In genomic region chr1:156390409-156391144, GRCh38 we compare ENCODE assay signal across 18 cellular contexts. TPM values are rescaled to one million over a fixed set of nuclear protein-coding genes. Genes with fewer than 3 reads are reported as not detected.
"Had no signal": no experiment of that assay in that cellular context is flagged by ENCODE, and none has a peak within 500 bp of the region (broad histone marks: within the 10 kb centered on the region; RNA-seq: fewer than 3 reads in every experiment).

No MANE protein-coding gene starts in this region.

- H3K36me3 ChIP-seq: left lung, pancreas, stomach, transverse colon had no signal

- H3K4me1 ChIP-seq: pancreas, transverse colon had no signal

- H3K27ac ChIP-seq: body of pancreas, left lung, pancreas, skin epidermis, stomach, transverse colon had no signal

- H3K4me3 ChIP-seq: body of pancreas, left lung, pancreas, skin epidermis, stomach, transverse colon had no signal

- H3K9me3 Mint-ChIP-seq: activated CD4-positive, alpha-beta T cell treated with anti-CD3 and anti-CD28 coated beads, Interleukin-2, amount 10 ng/mL, durations not matched to agents 24 days and 14 days; activated naive CD4-positive, alpha-beta T cell treated with anti-CD3 and anti-CD28 coated beads for 36 hours; dendritic cell treated with granulocyte-macrophage colony-stimulating factor and Interleukin-4, amounts not matched to agents 40 ng/mL and 50 ng/mL, for 4 days; nephron progenitor cell; WTC11 had no signal

- ATAC-seq: body of pancreas, left lung, pancreas, WTC11 had no signal

- H3K27me3 ChIP-seq: pancreas had no signal

- H3K27ac Mint-ChIP-seq: activated CD4-positive, alpha-beta T cell treated with anti-CD3 and anti-CD28 coated beads, Interleukin-2, amount 10 ng/mL, durations not matched to agents 24 days and 14 days; activated naive CD4-positive, alpha-beta T cell treated with anti-CD3 and anti-CD28 coated beads for 36 hours; dendritic cell treated with granulocyte-macrophage colony-stimulating factor and Interleukin-4, amounts not matched to agents 40 ng/mL and 50 ng/mL, for 4 days; nephron progenitor cell; WTC11 had no signal

- H3K9me3 ChIP-seq: body of pancreas, left lung, pancreas, SK-N-SH, stomach, transverse colon had no signal

- DNase-seq: activated CD4-positive, alpha-beta T cell treated with anti-CD3 and anti-CD28 coated beads, Interleukin-2, amount 10 ng/mL, durations not matched to agents 24 days and 14 days; activated CD8-positive, alpha-beta memory T cell treated with anti-CD3 and anti-CD28 coated beads for 24 hours; activated naive CD4-positive, alpha-beta T cell treated with anti-CD3 and anti-CD28 coated beads for 36 hours; body of pancreas; glutamatergic neuron; left lung; mesenchymal stem cell; nephron progenitor cell; pancreas; retina; SK-N-SH; stimulated activated CD4-positive, alpha-beta T cell treated with anti-CD3 and anti-CD28 coated beads, Interleukin-4, amount 100 ng/mL, for 4 hours; stomach; transverse colon had no signal

- H3K4me3 Mint-ChIP-seq: activated CD4-positive, alpha-beta T cell treated with anti-CD3 and anti-CD28 coated beads, Interleukin-2, amount 10 ng/mL, durations not matched to agents 24 days and 14 days; activated naive CD4-positive, alpha-beta T cell treated with anti-CD3 and anti-CD28 coated beads for 36 hours; dendritic cell treated with granulocyte-macrophage colony-stimulating factor and Interleukin-4, amounts not matched to agents 40 ng/mL and 50 ng/mL, for 4 days; nephron progenitor cell; WTC11 had no signal

- H3K36me3 Mint-ChIP-seq: WTC11 had no signal

RNA-seq across cellular contexts. Expression of gene RHBG, which starts 21.6 kb away (rescaled TPM):
- total RNA-seq: activated CD4-positive, alpha-beta T cell treated with anti-CD3 and anti-CD28 coated beads, Interleukin-2, amount 10 ng/mL, durations not matched to agents 24 days and 14 days; activated naive CD4-positive, alpha-beta T cell treated with anti-CD3 and anti-CD28 coated beads for 36 hours; left lung; stomach; T-helper 1 cell treated with Interleukin-12 subunit alpha and Interleukin-12 subunit beta and Interleukin-4 antibody, amounts not matched to agents 30 ng/mL and 1 ng/mL, for 36 hours; transverse colon had no signal

RNA-seq across cellular contexts. Expression of gene TSACC, which starts 52.3 kb away (rescaled TPM):
- total RNA-seq: body of pancreas; left lung; pancreas; stomach; T-helper 1 cell treated with Interleukin-12 subunit alpha and Interleukin-12 subunit beta and Interleukin-4 antibody, amounts not matched to agents 30 ng/mL and 1 ng/mL, for 36 hours; transverse colon had no signal
